ENCODE assay signal across 22 cellular contexts in genomic region chr6:130057495-130057894, GRCh38. TPM values are rescaled to one million over a fixed set of nuclear protein-coding genes. Genes with fewer than 3 reads are reported as not detected.
A peak's percentile ranks its signal among the peaks of the same experiment; 100 is the strongest.
DNase-seq lines count a peak whose midpoint lies in the region; ATAC-seq, FAIRE-seq and TF ChIP-seq lines count a peak whose summit lies in the region.
"Had no signal": no experiment of that assay in that cellular context is flagged by ENCODE, and none has a peak within 500 bp of the region (broad histone marks: within the 10 kb centered on the region; RNA-seq: fewer than 3 reads in every experiment).

No MANE protein-coding gene starts in this region.

- no peaks in the 10 kb centered on the region for H3K79me2 ChIP-seq in HepG2 (ENCODE audit: insufficient read depth, low read length)

- H3K4me3 ChIP-seq in HepG2 (replicated peaks in 1 of 3; ENCODE audit: insufficient read depth in 1 of 3, low read depth in 2 of 3, low read length in 3 of 3) = no peak overlapping the region
- H3K4me3 ChIP-seq in right lobe of liver = no peak overlapping the region
- H3K4me3 ChIP-seq: BLaER1, Peyer's patch had no signal

- POLR2A ChIA-PET in activated CD4-positive, alpha-beta T cell treated with anti-CD3 and anti-CD28 coated beads, Interleukin-2, amount 10 ng/mL, durations not matched to agents 7 days and 5 days (lab: Charles Lee) = no interaction called here
- POLR2A ChIA-PET in HepG2 (lab: Yijun Ruan, JAX) = no interaction called here

- in situ Hi-C loops in HepG2 (cut with HindIII; ENCODE audit: extremely low pct_ligation_motif_present, low pct_unique_long_range_greater_than_20kb) = no loop called here

- H3K4me3 Mint-ChIP-seq in activated CD4-positive, alpha-beta T cell treated with anti-CD3 and anti-CD28 coated beads, Interleukin-2, amount 10 ng/mL, durations not matched to agents 7 days and 5 days = no peak overlapping the region
- H3K4me3 Mint-ChIP-seq in activated T-helper 17 cell treated with anti-CD3 and anti-CD28 coated beads, Interleukin-2, amount 50 U/mL, for 72 hours = no peak overlapping the region
- H3K4me3 Mint-ChIP-seq in stimulated activated naive B cell treated with anti-CD40 and anti-IgM and Interleukin-4, amounts not matched to agents 10 μg/mL and 1 μg/mL and 100 μg/mL, for 72 hours = no peak overlapping the region
- H3K4me3 Mint-ChIP-seq in stimulated activated naive CD8-positive, alpha-beta T cell treated with anti-CD3 and anti-CD28 coated beads, Interleukin-15, amount 100 ng/mL, for 72 hours = no peak overlapping the region
- H3K4me3 Mint-ChIP-seq: CD4-positive, CD25-positive, alpha-beta regulatory T cell had no signal

- peak overlapping the region; percentile 76 for H3K27ac Mint-ChIP-seq in activated CD4-positive, alpha-beta T cell treated with anti-CD3 and anti-CD28 coated beads, Interleukin-2, amount 10 ng/mL, durations not matched to agents 7 days and 5 days
- peak overlapping the region; percentile 75 for H3K27ac Mint-ChIP-seq in activated T-helper 17 cell treated with anti-CD3 and anti-CD28 coated beads, Interleukin-2, amount 50 U/mL, for 72 hours
- peak overlapping the region; percentile 15 for H3K27ac Mint-ChIP-seq in stimulated activated naive B cell treated with anti-CD40 and anti-IgM and Interleukin-4, amounts not matched to agents 10 μg/mL and 1 μg/mL and 100 μg/mL, for 72 hours
- no peak overlapping the region for H3K27ac Mint-ChIP-seq in stimulated activated naive CD8-positive, alpha-beta T cell treated with anti-CD3 and anti-CD28 coated beads, Interleukin-15, amount 100 ng/mL, for 72 hours

- no peaks in the 10 kb centered on the region for H4K20me1 ChIP-seq in HepG2 (ENCODE audit: insufficient read depth, low read length)
- H4K20me1 ChIP-seq: BLaER1 had no signal

- BruUV-seq in HepG2 (replicated peaks; lab: Mats Ljungman, UMichigan) = no TSS peak

- WGBS in HepG2 (ENCODE audit: low lambda C conversion rate) = 81% methylated on average over 12 of the region's 12 CpGs
- 95% methylated on average over 10 of the region's 12 CpGs for WGBS in right lobe of liver (ENCODE audit: insufficient coverage, low coverage, low lambda C conversion rate, missing lambda C conversion rate)

- DNase-seq in activated CD4-positive, alpha-beta T cell treated with anti-CD3 and anti-CD28 coated beads, Interleukin-2, amount 10 ng/mL, durations not matched to agents 7 days and 5 days = no peak
- DNase-seq in activated CD4-positive, alpha-beta T cell treated with anti-CD3 and anti-CD28 coated beads, Interleukin-2, amount 50 U/mL, for 4 hours = no peak
- DNase-seq in HepG2 (ENCODE audit: low spot score) (no peak), right lobe of liver (no peak), RCC 7860 (ENCODE audit: low spot score) (no peak)
- no peak for DNase-seq in stimulated activated naive B cell treated with anti-CD40 and anti-IgM and Interleukin-4, amounts not matched to agents 10 μg/mL and 1 μg/mL and 100 μg/mL, for 72 hours
- DNase-seq in stimulated activated naive CD8-positive, alpha-beta T cell treated with anti-CD3 and anti-CD28 coated beads, Interleukin-15, amount 100 ng/mL, for 72 hours = no peak
- DNase-seq: NCI-H1048, NCI-H1417, NCI-H1694, NCI-H2081, NCI-H2227 treated with DMSO at 0.1 percent for 48 hours, NCI-H69, Peyer's patch, SIG-M5 had no signal

- peaks cover 35% of the 10 kb centered on the region for H3K4me1 Mint-ChIP-seq in activated CD4-positive, alpha-beta T cell treated with anti-CD3 and anti-CD28 coated beads, Interleukin-2, amount 10 ng/mL, durations not matched to agents 7 days and 5 days
- peaks cover 19% of the 10 kb centered on the region for H3K4me1 Mint-ChIP-seq in activated T-helper 17 cell treated with anti-CD3 and anti-CD28 coated beads, Interleukin-2, amount 50 U/mL, for 72 hours
- peaks cover 0 to 10% of the 10 kb centered on the region in 2 donors for H3K4me1 Mint-ChIP-seq in stimulated activated naive B cell treated with anti-CD40 and anti-IgM and Interleukin-4, amounts not matched to agents 10 μg/mL and 1 μg/mL and 100 μg/mL, for 72 hours
- peaks cover 12% of the 10 kb centered on the region for H3K4me1 Mint-ChIP-seq in stimulated activated naive CD8-positive, alpha-beta T cell treated with anti-CD3 and anti-CD28 coated beads, Interleukin-15, amount 100 ng/mL, for 72 hours

- intact Hi-C loops in HepG2 (cut with micrococcal nuclease; ENCODE audit: unreplicated experiment) (no loop called here), right lobe of liver (cut with DNase I) (no loop called here)

- no peak overlapping the region for H3K4me2 ChIP-seq in HepG2 (ENCODE audit: low read depth, low read length)
- H3K4me2 ChIP-seq: BLaER1 had no signal

- H3K36me3 ChIP-seq in HepG2 (replicated peaks in 1 of 2; ENCODE audit: control insufficient read depth in 1 of 2, insufficient read depth in 2 of 2, low read length in 2 of 2) (no peaks in the 10 kb centered on the region), right lobe of liver (peaks cover 0 to 27% (median 6%) of the 10 kb centered on the region in 4 donors)

- H3K27me3 ChIP-seq in HepG2 (ENCODE audit: control insufficient read depth in 1 of 2, insufficient read depth in 2 of 2, low read length in 2 of 2) (no peaks in the 10 kb centered on the region), right lobe of liver (no peaks in the 10 kb centered on the region)
- H3K27me3 ChIP-seq: BLaER1, Peyer's patch had no signal

- H3K4me1 ChIP-seq in HepG2 (ENCODE audit: insufficient read depth, low read length) (no peaks in the 10 kb centered on the region), right lobe of liver (no peaks in the 10 kb centered on the region)
- H3K4me1 ChIP-seq: BLaER1, Peyer's patch had no signal

- peaks cover 56% of the 10 kb centered on the region for H3K36me3 Mint-ChIP-seq in activated CD4-positive, alpha-beta T cell treated with anti-CD3 and anti-CD28 coated beads, Interleukin-2, amount 10 ng/mL, durations not matched to agents 7 days and 5 days (ENCODE audit: low read depth)
- H3K36me3 Mint-ChIP-seq in activated T-helper 17 cell treated with anti-CD3 and anti-CD28 coated beads, Interleukin-2, amount 50 U/mL, for 72 hours (ENCODE audit: low read depth) = peaks cover 84% of the 10 kb centered on the region
- peaks cover 45 to 59% of the 10 kb centered on the region in 2 donors for H3K36me3 Mint-ChIP-seq in stimulated activated naive B cell treated with anti-CD40 and anti-IgM and Interleukin-4, amounts not matched to agents 10 μg/mL and 1 μg/mL and 100 μg/mL, for 72 hours

- H3K9me3 Mint-ChIP-seq in activated CD4-positive, alpha-beta T cell treated with anti-CD3 and anti-CD28 coated beads, Interleukin-2, amount 10 ng/mL, durations not matched to agents 7 days and 5 days = peaks cover 2% of the 10 kb centered on the region
- H3K9me3 Mint-ChIP-seq in activated T-helper 17 cell treated with anti-CD3 and anti-CD28 coated beads, Interleukin-2, amount 50 U/mL, for 72 hours = no peaks in the 10 kb centered on the region
- no peaks in the 10 kb centered on the region for H3K9me3 Mint-ChIP-seq in stimulated activated naive B cell treated with anti-CD40 and anti-IgM and Interleukin-4, amounts not matched to agents 10 μg/mL and 1 μg/mL and 100 μg/mL, for 72 hours
- H3K9me3 Mint-ChIP-seq in stimulated activated naive CD8-positive, alpha-beta T cell treated with anti-CD3 and anti-CD28 coated beads, Interleukin-15, amount 100 ng/mL, for 72 hours = no peaks in the 10 kb centered on the region
- H3K9me3 Mint-ChIP-seq: CD4-positive, CD25-positive, alpha-beta regulatory T cell had no signal

- no peak overlapping the region for H3K27ac ChIP-seq in HepG2 (ENCODE audit: extremely low read length, insufficient read depth, low read length)
- no peak overlapping the region for H3K27ac ChIP-seq in right lobe of liver
- H3K27ac ChIP-seq: BLaER1, HL-60, Peyer's patch had no signal

- TF ChIP-seq CTCF in HepG2 (CRISPR knock-in tag; IDR thresholded peaks at IDR 0.05) = no peak
- no peak for TF ChIP-seq CTCF in right lobe of liver (IDR thresholded peaks at IDR 0.05)

- H2AFZ ChIP-seq in HepG2 (ENCODE audit: low read length) = no peak overlapping the region

- H3K27me3 Mint-ChIP-seq in activated CD4-positive, alpha-beta T cell treated with anti-CD3 and anti-CD28 coated beads, Interleukin-2, amount 10 ng/mL, durations not matched to agents 7 days and 5 days = no peaks in the 10 kb centered on the region
- H3K27me3 Mint-ChIP-seq in activated T-helper 17 cell treated with anti-CD3 and anti-CD28 coated beads, Interleukin-2, amount 50 U/mL, for 72 hours = no peaks in the 10 kb centered on the region
- no peaks in the 10 kb centered on the region for H3K27me3 Mint-ChIP-seq in stimulated activated naive B cell treated with anti-CD40 and anti-IgM and Interleukin-4, amounts not matched to agents 10 μg/mL and 1 μg/mL and 100 μg/mL, for 72 hours
- no peaks in the 10 kb centered on the region for H3K27me3 Mint-ChIP-seq in stimulated activated naive CD8-positive, alpha-beta T cell treated with anti-CD3 and anti-CD28 coated beads, Interleukin-15, amount 100 ng/mL, for 72 hours
- H3K27me3 Mint-ChIP-seq: CD4-positive, CD25-positive, alpha-beta regulatory T cell had no signal

- TF ChIP-seq EP300 in HepG2 (IDR thresholded peaks at IDR 0.05; ENCODE audit: low read depth in 2 of 2, low read length in 2 of 2) (no peak), HepG2 (CRISPR knock-in tag; IDR thresholded peaks at IDR 0.05; ENCODE audit: borderline replicate concordance) (no peak)

- no peak for FAIRE-seq in HepG2 (lab: Jason Lieb, UNC)
- FAIRE-seq in RCC 7860 (lab: Jason Lieb, UNC) = no peak
- FAIRE-seq: A204.1, D721Med, H54 had no signal

- H3K9ac ChIP-seq in HepG2 (ENCODE audit: insufficient read depth, low read depth, low read length) = no peak overlapping the region
- H3K9ac ChIP-seq: BLaER1 had no signal

- CTCF ChIA-PET in activated CD4-positive, alpha-beta T cell treated with anti-CD3 and anti-CD28 coated beads, Interleukin-2, amount 10 ng/mL, durations not matched to agents 7 days and 5 days (lab: Charles Lee) = interaction anchor here (0.6 kb wide), 1 partner anchor 105 kb away, joined by 3 read pairs; no protein-coding TSS in a partner anchor
- CTCF ChIA-PET in HepG2 (lab: Yijun Ruan, JAX; ENCODE audit: low intra/inter-chr PET ratio, low total read pairs) = no interaction called here

- H3K9me3 ChIP-seq in HepG2 (ENCODE audit: low read length) = no peaks in the 10 kb centered on the region
- no peaks in the 10 kb centered on the region for H3K9me3 ChIP-seq in right lobe of liver
- H3K9me3 ChIP-seq: BLaER1, Peyer's patch had no signal

- TF ChIP-seq POLR2A in HepG2 (IDR thresholded peaks at IDR 0.05; ENCODE audit: insufficient read depth in 1 of 2, low read depth in 2 of 2, low read length in 2 of 2) (no peak), right lobe of liver (IDR thresholded peaks at IDR 0.05) (no peak)

- TF ChIP-seq RAD21 in HepG2 (CRISPR knock-in tag; IDR thresholded peaks at IDR 0.05) = no peak

- no peak for ATAC-seq in HepG2
- ATAC-seq in right lobe of liver = no peak
- ATAC-seq in activated T-helper 17 cell treated with anti-CD3 and anti-CD28 coated beads, Interleukin-2, amount 50 U/mL, for 72 hours (replicated peaks) = no peak
- ATAC-seq in stimulated activated naive B cell treated with anti-CD40 and anti-IgM and Interleukin-4, amounts not matched to agents 10 μg/mL and 1 μg/mL and 100 μg/mL, for 72 hours (replicated peaks) = no peak
- ATAC-seq in stimulated activated naive CD8-positive, alpha-beta T cell treated with anti-CD3 and anti-CD28 coated beads, Interleukin-15, amount 100 ng/mL, for 72 hours = no peak

RNA-seq across cellular contexts. Expression of gene L3MBTL3, which starts 39.1 kb away (rescaled TPM):
- total RNA-seq in activated CD4-positive, alpha-beta T cell treated with anti-CD3 and anti-CD28 coated beads, Interleukin-2, amount 10 ng/mL, durations not matched to agents 7 days and 5 days = 10 to 100 TPM; 13.5 to 17.1 TPM
- total RNA-seq in HepG2 (2016; rRNA removed; fragmentation: Illumina TruSeq; extraction: Trizol) (2.5 and 4.1 TPM in 2 replicates), right lobe of liver (10 to 100 TPM in 1 of 6 experiments, 1 to 10 TPM in 5; 3.0 to 13.2 (median 7.2) TPM)
- 1.3 and 1.4 TPM in 2 replicates for total RNA-seq in HepG2 (2016; cell fraction: cytosol; rRNA removed; fragmentation: Illumina TruSeq; extraction: Trizol; ENCODE audit: low read depth)
- total RNA-seq in HepG2 (2016; cell fraction: insoluble cytoplasmic fraction; rRNA removed; fragmentation: Illumina TruSeq; extraction: Trizol) = 2.3 and 3.2 TPM in 2 replicates
- total RNA-seq in HepG2 (2016; cell fraction: membrane; rRNA removed; fragmentation: Illumina TruSeq; extraction: Trizol) = 1.9 and 2.3 TPM in 2 replicates
- total RNA-seq in HepG2 (2016; cell fraction: nucleus; rRNA removed; fragmentation: Illumina TruSeq; extraction: Trizol) = 3.9 and 4.0 TPM in 2 replicates
- polyA plus RNA-seq in HepG2 (2011; rRNA removed) = 1.2 and 1.5 TPM in 2 replicates
- 0.39 and 0.87 TPM in 2 replicates for polyA plus RNA-seq in HepG2 (2011; cell fraction: cytosol; rRNA removed)
- polyA plus RNA-seq in HepG2 (2011; cell fraction: nucleus; rRNA removed) = 1.3 and 3.9 TPM in 2 replicates
- polyA plus RNA-seq in HepG2 (2012) = 1.0 and 1.7 TPM in 2 replicates
- 0.12 and 0.37 TPM in 2 replicates for polyA plus RNA-seq in HepG2 (2016; cell fraction: cytosol; fragmentation: Illumina TruSeq; extraction: Trizol; ENCODE audit: low read depth)
- polyA plus RNA-seq in HepG2 (2016; cell fraction: insoluble cytoplasmic fraction; fragmentation: Illumina TruSeq; extraction: Trizol; ENCODE audit: low read depth) = 2.2 TPM in 2 replicates
- 0.26 and 0.31 TPM in 2 replicates for polyA plus RNA-seq in HepG2 (2016; cell fraction: membrane; fragmentation: Illumina TruSeq; extraction: Trizol; ENCODE audit: low read depth)
- polyA plus RNA-seq in HepG2 (2016; cell fraction: nucleus; fragmentation: Illumina TruSeq; extraction: Trizol; ENCODE audit: insufficient read depth, low read depth) = 3.6 and 4.0 TPM in 2 replicates
- 0.70 and 2.3 TPM in 2 replicates for polyA minus RNA-seq in HepG2 (2011; rRNA and poly(A)+ RNA removed; ENCODE audit: low replicate concordance)
- polyA minus RNA-seq in HepG2 (2011; cell fraction: cytosol; rRNA and poly(A)+ RNA removed) = 0.70 and 1.1 TPM in 2 replicates
- polyA minus RNA-seq in HepG2 (2011; cell fraction: nucleus; rRNA and poly(A)+ RNA removed) = 3.5 and 5.1 TPM in 2 replicates
- 1 to 10 TPM; 4.4 to 5.9 TPM for total RNA-seq in activated T-helper 17 cell treated with anti-CD3 and anti-CD28 coated beads, Interleukin-2, amount 50 U/mL, for 72 hours

Comparison
In these comparisons a context has a peak if more than half of its experiments do, and no peak if none do; other contexts are left out.
1. H3K27ac Mint-ChIP-seq: peak in activated CD4-positive, alpha-beta T cell treated with anti-CD3 and anti-CD28 coated beads, Interleukin-2, amount 10 ng/mL, durations not matched to agents 7 days and 5 days (single experiment), activated T-helper 17 cell treated with anti-CD3 and anti-CD28 coated beads, Interleukin-2, amount 50 U/mL, for 72 hours (single experiment) and stimulated activated naive B cell treated with anti-CD40 and anti-IgM and Interleukin-4, amounts not matched to agents 10 μg/mL and 1 μg/mL and 100 μg/mL, for 72 hours (single experiment); none in stimulated activated naive CD8-positive, alpha-beta T cell treated with anti-CD3 and anti-CD28 coated beads, Interleukin-15, amount 100 ng/mL, for 72 hours (0 of 2).